9 cellular contexts compared by ENCODE assay signal in the genomic region with DNA sequence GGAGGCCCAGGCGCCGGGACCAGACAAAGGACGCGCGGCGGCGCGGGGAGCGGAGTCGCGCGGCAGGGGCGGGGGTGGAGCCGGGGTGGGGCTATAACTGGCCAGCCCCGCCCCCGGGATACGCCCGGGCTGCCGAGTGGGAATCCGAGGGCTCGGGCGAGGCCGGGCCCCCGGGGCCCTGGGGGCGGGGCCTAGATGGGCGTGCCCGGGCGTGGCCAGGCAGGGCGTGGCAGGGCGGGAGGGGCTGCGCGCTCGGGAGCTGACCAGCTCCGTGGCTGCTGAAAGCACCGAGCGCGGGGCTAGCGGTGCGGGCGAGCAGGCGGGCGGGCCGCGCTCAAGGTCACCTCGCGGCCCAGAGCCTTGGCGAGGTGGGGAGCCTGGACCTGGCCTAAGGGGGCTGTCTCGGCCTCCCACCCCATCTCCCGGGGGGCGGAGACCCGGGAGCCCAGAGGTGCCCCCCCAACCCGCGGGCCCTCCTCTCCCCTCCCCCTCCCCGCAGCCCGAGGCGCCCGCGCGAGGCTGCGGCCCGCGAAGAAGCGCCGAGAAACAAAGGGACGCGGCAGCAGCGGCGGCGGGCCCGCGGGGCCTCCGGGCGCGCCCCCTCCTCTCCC. TPM values are rescaled to one million over a fixed set of nuclear protein-coding genes. Genes with fewer than 3 reads are reported as not detected.
DNase-seq lines count a peak whose midpoint lies in the region; ATAC-seq, FAIRE-seq and TF ChIP-seq lines count a peak whose summit lies in the region.
"Had no signal": no experiment of that assay in that cellular context is flagged by ENCODE, and none has a peak within 500 bp of the region (broad histone marks: within the 10 kb centered on the region; RNA-seq: fewer than 3 reads in every experiment).

No MANE protein-coding gene starts in this region.

- H3K4me1 Mint-ChIP-seq in activated T-cell treated with anti-CD3 and anti-CD28 coated beads, Interleukin-2, amount 50 U/mL, for 24 hours (ENCODE audit: low read depth), result peaks cover 22% of the 10 kb centered on the region
- peaks cover 17% of the 10 kb centered on the region for H3K4me1 Mint-ChIP-seq in activated T-cell treated with anti-CD3 and anti-CD28 coated beads, Interleukin-2, amount 50 U/mL, for 4 hours (ENCODE audit: low read depth)

- no peak overlapping the region for H3K27ac ChIP-seq in brain microvascular endothelial cell
- H3K27ac ChIP-seq: epithelial cell of prostate had no signal

- peaks cover 8% of the 10 kb centered on the region for H3K36me3 Mint-ChIP-seq in activated T-cell treated with anti-CD3 and anti-CD28 coated beads, Interleukin-2, amount 50 U/mL, for 24 hours (ENCODE audit: low read depth)
- peaks cover 4% of the 10 kb centered on the region for H3K36me3 Mint-ChIP-seq in activated T-cell treated with anti-CD3 and anti-CD28 coated beads, Interleukin-2, amount 50 U/mL, for 4 hours (ENCODE audit: insufficient read depth)

- no peak for ATAC-seq in activated T-cell treated with anti-CD3 and anti-CD28 coated beads, Interleukin-2, amount 50 U/mL, for 4 hours
- ATAC-seq in GM18867 (IDR thresholded peaks at IDR 0.05; ENCODE audit: unreplicated experiment) (no peak), GM18907 (IDR thresholded peaks at IDR 0.05; ENCODE audit: unreplicated experiment) (no peak)

- no peak overlapping the region for H3K27ac Mint-ChIP-seq in activated T-cell treated with anti-CD3 and anti-CD28 coated beads, Interleukin-2, amount 50 U/mL, for 24 hours

- H3K4me3 Mint-ChIP-seq in activated T-cell treated with anti-CD3 and anti-CD28 coated beads, Interleukin-2, amount 50 U/mL, for 24 hours, result no peak overlapping the region
- H3K4me3 Mint-ChIP-seq in activated T-cell treated with anti-CD3 and anti-CD28 coated beads, Interleukin-2, amount 50 U/mL, for 4 hours, result no peak overlapping the region

- H3K4me3 ChIP-seq in brain microvascular endothelial cell (ENCODE audit: low read depth, low read length), result no peak overlapping the region

- H3K27me3 ChIP-seq in brain microvascular endothelial cell (replicated peaks), result peaks cover 28% of the 10 kb centered on the region

- no peak for TF ChIP-seq CTCF in brain microvascular endothelial cell (IDR thresholded peaks at IDR 0.05; ENCODE audit: low read depth, low read length, missing control alignments)

- peak; percentile 54 for DNase-seq in activated T-cell treated with anti-CD3 and anti-CD28 coated beads, Interleukin-2, amount 50 U/mL, for 24 hours
- DNase-seq in activated T-cell treated with anti-CD3 and anti-CD28 coated beads, Interleukin-2, amount 50 U/mL, for 4 hours, result no peak
- DNase-seq in RPMI7951 (ENCODE audit: low read depth), result peak; percentile 54
- DNase-seq in frontal cortex (ENCODE audit: low spot score in 2 of 2), result peak; percentile 84 to 90
- peak; percentile 60 for DNase-seq in stimulated activated CD4-positive, alpha-beta T cell treated with anti-CD3 and anti-CD28 coated beads, Interleukin-1b, Interleukin-23, amount 100 ng/mL, for 48 hours
- DNase-seq in brain microvascular endothelial cell, result no peak

- peaks cover 45% of the 10 kb centered on the region for H3K27me3 Mint-ChIP-seq in activated T-cell treated with anti-CD3 and anti-CD28 coated beads, Interleukin-2, amount 50 U/mL, for 24 hours
- H3K27me3 Mint-ChIP-seq in activated T-cell treated with anti-CD3 and anti-CD28 coated beads, Interleukin-2, amount 50 U/mL, for 4 hours (ENCODE audit: low read depth), result peaks cover 27% of the 10 kb centered on the region

- no peak for FAIRE-seq in frontal cortex (lab: Jason Lieb, UNC)

- in situ Hi-C loops in brain microvascular endothelial cell (cut with HindIII; ENCODE audit: low pct_ligation_motif_present, low sequenced_read_pairs), result no loop called here

- no peaks in the 10 kb centered on the region for H3K9me3 Mint-ChIP-seq in activated T-cell treated with anti-CD3 and anti-CD28 coated beads, Interleukin-2, amount 50 U/mL, for 24 hours
- H3K9me3 Mint-ChIP-seq in activated T-cell treated with anti-CD3 and anti-CD28 coated beads, Interleukin-2, amount 50 U/mL, for 4 hours, result no peaks in the 10 kb centered on the region

- H3K36me3 ChIP-seq in brain microvascular endothelial cell (replicated peaks), result no peaks in the 10 kb centered on the region

RNA-seq across cellular contexts. Expression of gene ELAVL3, which starts 1.3 kb away (rescaled TPM):
- under 1 TPM in 1 of 3 donors, not detected in 2; 0.19 TPM for total RNA-seq in activated T-cell treated with anti-CD3 and anti-CD28 coated beads, Interleukin-2, amount 50 U/mL, for 4 hours
- total RNA-seq in RPMI7951 (2014; rRNA removed; shearing (Covaris generic)), result not detected in 2 replicates
- total RNA-seq in frontal cortex, result 98.2 TPM

RNA-seq across cellular contexts. Expression of gene ZNF653, which starts 26.1 kb away (rescaled TPM):
- 10 to 100 TPM; 12.3 to 16.9 (median 13.9) TPM for total RNA-seq in activated T-cell treated with anti-CD3 and anti-CD28 coated beads, Interleukin-2, amount 50 U/mL, for 4 hours
- 5.9 and 6.0 TPM in 2 replicates for total RNA-seq in RPMI7951 (2014; rRNA removed; shearing (Covaris generic))
- 16.3 TPM for total RNA-seq in frontal cortex

RNA-seq across cellular contexts. Expression of gene PRKCSH, which starts 44.1 kb away (rescaled TPM):
- 100 to 1,000 TPM; 273 to 327 (median 319) TPM for total RNA-seq in activated T-cell treated with anti-CD3 and anti-CD28 coated beads, Interleukin-2, amount 50 U/mL, for 4 hours
- total RNA-seq in RPMI7951 (2014; rRNA removed; shearing (Covaris generic)), result 88.3 and 94.3 TPM in 2 replicates
- total RNA-seq in frontal cortex, result 39.1 TPM

RNA-seq across cellular contexts. Expression of gene ODAD3, which starts 44.7 kb away (rescaled TPM):
- under 1 TPM in 1 of 3 donors, not detected in 2; 0.11 TPM for total RNA-seq in activated T-cell treated with anti-CD3 and anti-CD28 coated beads, Interleukin-2, amount 50 U/mL, for 4 hours
- 2.3 and 3.1 TPM in 2 replicates for total RNA-seq in RPMI7951 (2014; rRNA removed; shearing (Covaris generic))
- 0.41 TPM for total RNA-seq in frontal cortex

RNA-seq across cellular contexts. Expression of gene ECSIT, which starts 49.4 kb away (rescaled TPM):
- 10 to 100 TPM; 72.3 to 88.1 (median 81.9) TPM for total RNA-seq in activated T-cell treated with anti-CD3 and anti-CD28 coated beads, Interleukin-2, amount 50 U/mL, for 4 hours
- total RNA-seq in RPMI7951 (2014; rRNA removed; shearing (Covaris generic)), result 47.9 and 51.2 TPM in 2 replicates
- 60.3 TPM for total RNA-seq in frontal cortex

Comparison
In these comparisons a context has a peak if more than half of its experiments do, and no peak if none do; other contexts are left out.
1. DNase-seq: peak in activated T-cell treated with anti-CD3 and anti-CD28 coated beads, Interleukin-2, amount 50 U/mL, for 24 hours (single experiment), RPMI7951 (single experiment), frontal cortex (2 of 2) and stimulated activated CD4-positive, alpha-beta T cell treated with anti-CD3 and anti-CD28 coated beads, Interleukin-1b, Interleukin-23, amount 100 ng/mL, for 48 hours (single experiment); none in activated T-cell treated with anti-CD3 and anti-CD28 coated beads, Interleukin-2, amount 50 U/mL, for 4 hours (single experiment) and brain microvascular endothelial cell (single experiment).
2. RNA of gene ELAVL3, which starts 1.3 kb away (total RNA-seq): 98.2 TPM in frontal cortex (single experiment); 0.19 TPM in activated T-cell treated with anti-CD3 and anti-CD28 coated beads, Interleukin-2, amount 50 U/mL, for 4 hours and not detected in RPMI7951; every median in the first group is over 10 times any median in the second.